27 cellular contexts compared by ENCODE assay signal in genomic region chr13:40070357-40070756, GRCh38.
A peak's percentile ranks its signal among the peaks of the same experiment; 100 is the strongest.
DNase-seq lines count a peak whose midpoint lies in the region; ATAC-seq and TF ChIP-seq lines count a peak whose summit lies in the region.
"Had no signal": no experiment of that assay in that cellular context is flagged by ENCODE, and none has a peak within 500 bp of the region (broad histone marks: within the 10 kb centered on the region; RNA-seq: fewer than 3 reads in every experiment).

No MANE protein-coding gene starts in this region.

- peak overlapping the region; percentile 19 for H3K27ac Mint-ChIP-seq in activated T-cell treated with anti-CD3 and anti-CD28 coated beads, Interleukin-2, amount 50 U/mL, for 72 hours
- H3K27ac Mint-ChIP-seq in T-helper 17 cell (peak overlapping the region; percentile 29), HFFc6 (no peak overlapping the region)
- H3K27ac Mint-ChIP-seq in stimulated activated naive CD8-positive, alpha-beta T cell treated with anti-CD3 and anti-CD28 coated beads, Interleukin-15, amount 100 ng/mL, for 72 hours, result peak overlapping the region; percentile 29 to 81
- H3K27ac Mint-ChIP-seq: activated CD4-positive, alpha-beta T cell treated with anti-CD3 and anti-CD28 coated beads, Interleukin-2, amount 10 ng/mL, durations not matched to agents 24 days and 14 days; stimulated activated naive B cell treated with anti-CD40 and anti-IgM and Interleukin-4, amounts not matched to agents 10 μg/mL and 1 μg/mL and 100 μg/mL, for 72 hours had no signal

- H3K36me3 Mint-ChIP-seq in activated T-cell treated with anti-CD3 and anti-CD28 coated beads, Interleukin-2, amount 50 U/mL, for 72 hours (ENCODE audit: insufficient read depth in 2 of 2), result no peaks in the 10 kb centered on the region
- no peaks in the 10 kb centered on the region for H3K36me3 Mint-ChIP-seq in T-helper 17 cell (ENCODE audit: low read depth)
- no peaks in the 10 kb centered on the region for H3K36me3 Mint-ChIP-seq in HFFc6 (ENCODE audit: low read depth)
- H3K36me3 Mint-ChIP-seq: stimulated activated naive B cell treated with anti-CD40 and anti-IgM and Interleukin-4, amounts not matched to agents 10 μg/mL and 1 μg/mL and 100 μg/mL, for 72 hours had no signal

- no peaks in the 10 kb centered on the region for H3K9me3 ChIP-seq in T-helper 17 cell (ENCODE audit: control insufficient read depth, low read length, poor library complexity, severe bottlenecking)
- H3K9me3 ChIP-seq: heart left ventricle, Peyer's patch, testis had no signal

- H3K4me3 Mint-ChIP-seq in activated T-cell treated with anti-CD3 and anti-CD28 coated beads, Interleukin-2, amount 50 U/mL, for 72 hours, result no peak overlapping the region
- H3K4me3 Mint-ChIP-seq in T-helper 17 cell, result no peak overlapping the region
- no peak overlapping the region for H3K4me3 Mint-ChIP-seq in stimulated activated naive CD8-positive, alpha-beta T cell treated with anti-CD3 and anti-CD28 coated beads, Interleukin-15, amount 100 ng/mL, for 72 hours
- H3K4me3 Mint-ChIP-seq in HFFc6, result no peak overlapping the region
- H3K4me3 Mint-ChIP-seq: activated CD4-positive, alpha-beta T cell treated with anti-CD3 and anti-CD28 coated beads, Interleukin-2, amount 10 ng/mL, durations not matched to agents 24 days and 14 days; activated T-cell treated with anti-CD3 and anti-CD28 coated beads, Interleukin-2, amount 50 U/mL, for 4 hours; stimulated activated naive B cell treated with anti-CD40 and anti-IgM and Interleukin-4, amounts not matched to agents 10 μg/mL and 1 μg/mL and 100 μg/mL, for 72 hours had no signal

- TF ChIP-seq EP300 in Ishikawa (IDR thresholded peaks at IDR 0.05; ENCODE audit: borderline replicate concordance), result no peak

- no peaks in the 10 kb centered on the region for H3K27me3 Mint-ChIP-seq in activated T-cell treated with anti-CD3 and anti-CD28 coated beads, Interleukin-2, amount 50 U/mL, for 72 hours (ENCODE audit: low read depth)
- H3K27me3 Mint-ChIP-seq in T-helper 17 cell (no peaks in the 10 kb centered on the region), HFFc6 (ENCODE audit: insufficient read depth) (no peaks in the 10 kb centered on the region)
- no peaks in the 10 kb centered on the region for H3K27me3 Mint-ChIP-seq in stimulated activated naive CD8-positive, alpha-beta T cell treated with anti-CD3 and anti-CD28 coated beads, Interleukin-15, amount 100 ng/mL, for 72 hours
- H3K27me3 Mint-ChIP-seq: activated CD4-positive, alpha-beta T cell treated with anti-CD3 and anti-CD28 coated beads, Interleukin-2, amount 10 ng/mL, durations not matched to agents 24 days and 14 days; stimulated activated naive B cell treated with anti-CD40 and anti-IgM and Interleukin-4, amounts not matched to agents 10 μg/mL and 1 μg/mL and 100 μg/mL, for 72 hours had no signal

- no peaks in the 10 kb centered on the region for H3K9me3 Mint-ChIP-seq in activated T-cell treated with anti-CD3 and anti-CD28 coated beads, Interleukin-2, amount 50 U/mL, for 72 hours
- no peaks in the 10 kb centered on the region for H3K9me3 Mint-ChIP-seq in stimulated activated naive CD8-positive, alpha-beta T cell treated with anti-CD3 and anti-CD28 coated beads, Interleukin-15, amount 100 ng/mL, for 72 hours
- no peaks in the 10 kb centered on the region for H3K9me3 Mint-ChIP-seq in HFFc6
- H3K9me3 Mint-ChIP-seq: activated T-cell treated with anti-CD3 and anti-CD28 coated beads, Interleukin-2, amount 50 U/mL, for 4 hours; stimulated activated naive B cell treated with anti-CD40 and anti-IgM and Interleukin-4, amounts not matched to agents 10 μg/mL and 1 μg/mL and 100 μg/mL, for 72 hours had no signal

- H3K4me1 Mint-ChIP-seq in activated T-cell treated with anti-CD3 and anti-CD28 coated beads, Interleukin-2, amount 50 U/mL, for 72 hours (ENCODE audit: low read depth), result peaks cover 32% of the 10 kb centered on the region
- H3K4me1 Mint-ChIP-seq in T-helper 17 cell (peaks cover 11% of the 10 kb centered on the region), HFFc6 (ENCODE audit: low read depth) (no peaks in the 10 kb centered on the region)
- peaks cover 36% of the 10 kb centered on the region for H3K4me1 Mint-ChIP-seq in stimulated activated naive CD8-positive, alpha-beta T cell treated with anti-CD3 and anti-CD28 coated beads, Interleukin-15, amount 100 ng/mL, for 72 hours

- no peak for TF ChIP-seq RAD21 in Ishikawa (IDR thresholded peaks at IDR 0.05; ENCODE audit: low read depth)

- DNase-seq in activated T-cell treated with anti-CD3 and anti-CD28 coated beads, Interleukin-2, amount 50 U/mL, for 72 hours, result no peak
- DNase-seq in activated T-cell treated with anti-CD3 and anti-CD28 coated beads for 4 hours, result no peak
- DNase-seq in T-helper 17 cell, result no peak
- DNase-seq in stimulated activated naive CD8-positive, alpha-beta T cell treated with anti-CD3 and anti-CD28 coated beads, Interleukin-15, amount 100 ng/mL, for 72 hours, result no peak
- no peak for DNase-seq in cerebellum (ENCODE audit: low spot score)
- no peak for DNase-seq in HFFc6
- DNase-seq: ACHN; activated CD4-positive, alpha-beta T cell treated with anti-CD3 and anti-CD28 coated beads, Interleukin-2, amount 10 ng/mL, durations not matched to agents 24 days and 14 days; activated T-cell treated with anti-CD3 and anti-CD28 coated beads, Interleukin-2, amount 50 U/mL, for 4 hours; amygdala; DMS153; foreskin melanocyte; H7; heart left ventricle; kidney; left ventricle myocardium superior; MM.1S; NCI-H1417 treated with DMSO at 0.1 percent for 48 hours; NCI-H2029 treated with DMSO at 0.1 percent for 48 hours; NCI-H526; Peyer's patch; SHP77; small intestine; stimulated activated naive B cell treated with anti-CD40 and anti-IgM and Interleukin-4, amounts not matched to agents 10 μg/mL and 1 μg/mL and 100 μg/mL, for 72 hours; T-helper 9 cell; testis had no signal

- no peak for ATAC-seq in activated T-cell treated with anti-CD3 and anti-CD28 coated beads, Interleukin-2, amount 50 U/mL, for 72 hours (replicated peaks in 1 of 2)
- ATAC-seq in T-helper 17 cell, result no peak
- ATAC-seq in stimulated activated naive CD8-positive, alpha-beta T cell treated with anti-CD3 and anti-CD28 coated beads, Interleukin-15, amount 100 ng/mL, for 72 hours, result no peak

- TF ChIP-seq CTCF in HFFc6 (IDR thresholded peaks at IDR 0.05), result no peak

TF ChIP-seq in Ishikawa, 13 proteins besides CTCF, POLR2A, EP300 and RAD21:
- TF ChIP-seq ZBTB7A (IDR thresholded peaks at IDR 0.05; ENCODE audit: low read depth) (no peak), TEAD4 (IDR thresholded peaks at IDR 0.05) (no peak), USF1 (IDR thresholded peaks at IDR 0.05) (peak; percentile 31; the same call in 1 of the 2 replicates)
